In genomic region chr7:192035-192649, GRCh38 we compare ENCODE assay signal across 8 cellular contexts. TPM values are rescaled to one million over a fixed set of nuclear protein-coding genes. Genes with fewer than 3 reads are reported as not detected.
DNase-seq lines count a peak whose midpoint lies in the region; ATAC-seq, FAIRE-seq and TF ChIP-seq lines count a peak whose summit lies in the region.

FAM20C (plus strand) TSS chr7:192571; CDS start chr7:193200, 629 bp downstream.

- peaks cover 6% of the 10 kb centered on the region for H4K20me1 ChIP-seq in HepG2 (ENCODE audit: insufficient read depth, low read length)

- CTCF ChIA-PET in HepG2 (lab: Yijun Ruan, JAX; ENCODE audit: low intra/inter-chr PET ratio, low total read pairs), result no interaction called here

- no CpG with 5 or more reads among the region's 84 CpGs for WGBS in HepG2 (ENCODE audit: low lambda C conversion rate)

- in situ Hi-C loops in Caki2 (cut with HindIII; ENCODE audit: low pct_unique_long_range_greater_than_20kb, low sequenced_read_pairs), result no loop called here
- in situ Hi-C loops in HepG2 (cut with HindIII; ENCODE audit: extremely low pct_ligation_motif_present, low pct_unique_long_range_greater_than_20kb), result no loop called here

- TF ChIP-seq RAD21 in HepG2 (CRISPR knock-in tag; IDR thresholded peaks at IDR 0.05), result peak; percentile 56; the same call in 1 of the 2 replicates

- peak; percentile 89 for DNase-seq in Caki2 (ENCODE audit: low read depth)
- peak; percentile 42 for DNase-seq in NCI-H1105 (lab: John Stamatoyannopoulos, UW)
- peak; percentile 34 to 44 for DNase-seq in activated CD4-positive, alpha-beta T cell treated with anti-CD3 and anti-CD28 coated beads, Interleukin-2, amount 50 U/mL, for 48 hours
- peak; percentile 11 for DNase-seq in effector CD4-positive, alpha-beta T cell
- no peak for DNase-seq in HepG2 (ENCODE audit: low spot score)
- DNase-seq in stimulated activated CD4-positive, alpha-beta T cell treated with anti-CD3 and anti-CD28 coated beads, Interleukin-15, amount 100 ng/mL, for 24 hours, result peak; percentile 68

- peak within 1 kb of the TSS; percentile 76 for H3K9ac ChIP-seq in HepG2 (ENCODE audit: insufficient read depth, low read depth, low read length)

- peak within 1 kb of the TSS; percentile 79 to 91 (median 82) for H3K4me3 ChIP-seq in HepG2 (replicated peaks in 1 of 3; ENCODE audit: insufficient read depth in 1 of 3, low read depth in 2 of 3, low read length in 3 of 3)

- H3K4me2 ChIP-seq in HepG2 (ENCODE audit: low read depth, low read length), result peak within 1 kb of the TSS; percentile 76

- H3K36me3 ChIP-seq in HepG2 (replicated peaks in 1 of 2; ENCODE audit: control insufficient read depth in 1 of 2, insufficient read depth in 2 of 2, low read length in 2 of 2), result peaks cover 4 to 17% of the 10 kb centered on the region in 2 experiments; a peak in 3 of 5 replicates

- no peak for FAIRE-seq in HepG2 (lab: Jason Lieb, UNC)

- no peak for TF ChIP-seq CTCF in HepG2 (CRISPR knock-in tag; IDR thresholded peaks at IDR 0.05)

- no TSS peak for BruUV-seq in HepG2 (replicated peaks; lab: Mats Ljungman, UMichigan)

- peaks cover 22% of the 10 kb centered on the region for H3K79me2 ChIP-seq in HepG2 (ENCODE audit: insufficient read depth, low read length)

- H3K9me3 ChIP-seq in HepG2 (ENCODE audit: low read length), result no peaks in the 10 kb centered on the region

- peak within 1 kb of the TSS; percentile 81 for H3K27ac ChIP-seq in HepG2 (ENCODE audit: extremely low read length, insufficient read depth, low read length)

- peak; percentile 47 for ATAC-seq in HepG2
- no peak for ATAC-seq in HG03196 (IDR thresholded peaks at IDR 0.05; ENCODE audit: unreplicated experiment)
- ATAC-seq in HG02981 (IDR thresholded peaks at IDR 0.05; ENCODE audit: unreplicated experiment), result no peak

- H3K27me3 ChIP-seq in HepG2 (ENCODE audit: control insufficient read depth in 1 of 2, insufficient read depth in 2 of 2, low read length in 2 of 2), result peaks cover 3 to 31% of the 10 kb centered on the region in 2 experiments; a peak in 4 of 5 replicates

- no peak for TF ChIP-seq EP300 in HepG2 (IDR thresholded peaks at IDR 0.05; ENCODE audit: low read depth in 2 of 2, low read length in 2 of 2)
- TF ChIP-seq EP300 in HepG2 (CRISPR knock-in tag; IDR thresholded peaks at IDR 0.05; ENCODE audit: borderline replicate concordance), result no peak

- no peak within 1 kb of the TSS for H2AFZ ChIP-seq in HepG2 (ENCODE audit: low read length)

- peaks cover 28% of the 10 kb centered on the region for H3K4me1 ChIP-seq in HepG2 (ENCODE audit: insufficient read depth, low read length)

- no peak; a peak in 2 of 4 replicates for TF ChIP-seq POLR2A in HepG2 (IDR thresholded peaks at IDR 0.05; ENCODE audit: insufficient read depth in 1 of 2, low read depth in 2 of 2, low read length in 2 of 2)

- POLR2A ChIA-PET in HepG2 (lab: Yijun Ruan, JAX), result interaction anchor here (0.9 to 2.1 kb wide), 4 partner anchors 11 to 42 kb away, joined by 4 to 9 read pairs (median 5); no protein-coding TSS in a partner anchor

- intact Hi-C loops in HepG2 (cut with micrococcal nuclease; ENCODE audit: unreplicated experiment), result no loop called here

TF ChIP-seq in HepG2, 621 proteins besides CTCF, POLR2A, EP300 and RAD21 (continues in another document):
- TF ChIP-seq MIER3 (CRISPR knock-in tag; IDR thresholded peaks at IDR 0.05; ENCODE audit: borderline replicate concordance) (no peak), AGO2 (optimal IDR thresholded peaks at IDR 0.05; ENCODE audit: low read depth, low read length) (peak; percentile 71), POLR2G (IDR thresholded peaks at IDR 0.05; ENCODE audit: low read depth, low read length) (peak; percentile 56; the same call in 1 of the 2 replicates), RERE (CRISPR knock-in tag; IDR thresholded peaks at IDR 0.05; ENCODE audit: low read depth) (no peak), ZNF101 (CRISPR knock-in tag; IDR thresholded peaks at IDR 0.05; ENCODE audit: borderline replicate concordance, low read depth) (no peak), ZNF263 (CRISPR knock-in tag; IDR thresholded peaks at IDR 0.05) (peak; percentile 92), KDM2A (CRISPR knock-in tag; IDR thresholded peaks at IDR 0.05; ENCODE audit: borderline replicate concordance, low read depth) (peak; percentile 29; the same call in 1 of the 2 replicates), HES4 (CRISPR knock-in tag; IDR thresholded peaks at IDR 0.05; ENCODE audit: borderline replicate concordance) (peak; percentile 28; the same call in 1 of the 2 replicates)

RNA-seq across cellular contexts. Expression of gene FAM20C, which starts in this region (rescaled TPM):
- 26.8 and 28.8 TPM in 2 replicates for total RNA-seq in Caki2 (2014; rRNA removed; shearing (Covaris generic); ENCODE audit: low replicate concordance)
- total RNA-seq in HepG2 (2016; rRNA removed; fragmentation: Illumina TruSeq; extraction: Trizol), result 14.5 and 19.9 TPM in 2 replicates
- total RNA-seq in HepG2 (2016; cell fraction: cytosol; rRNA removed; fragmentation: Illumina TruSeq; extraction: Trizol; ENCODE audit: low read depth), result 4.8 and 5.5 TPM in 2 replicates
- total RNA-seq in HepG2 (2016; cell fraction: insoluble cytoplasmic fraction; rRNA removed; fragmentation: Illumina TruSeq; extraction: Trizol), result 12.0 and 18.5 TPM in 2 replicates
- total RNA-seq in HepG2 (2016; cell fraction: membrane; rRNA removed; fragmentation: Illumina TruSeq; extraction: Trizol), result 11.5 and 11.6 TPM in 2 replicates
- total RNA-seq in HepG2 (2016; cell fraction: nucleus; rRNA removed; fragmentation: Illumina TruSeq; extraction: Trizol), result 20.5 and 24.2 TPM in 2 replicates
- 11.9 and 15.3 TPM in 2 replicates for polyA plus RNA-seq in HepG2 (2011; rRNA removed)
- 13.7 and 17.5 TPM in 2 replicates for polyA plus RNA-seq in HepG2 (2011; cell fraction: cytosol; rRNA removed)
- 24.6 and 26.4 TPM in 2 replicates for polyA plus RNA-seq in HepG2 (2011; cell fraction: nucleus; rRNA removed)
- polyA plus RNA-seq in HepG2 (2012), result 15.4 and 23.9 TPM in 2 replicates
- 2.8 and 3.2 TPM in 2 replicates for polyA plus RNA-seq in HepG2 (2016; cell fraction: cytosol; fragmentation: Illumina TruSeq; extraction: Trizol; ENCODE audit: low read depth)
- polyA plus RNA-seq in HepG2 (2016; cell fraction: insoluble cytoplasmic fraction; fragmentation: Illumina TruSeq; extraction: Trizol; ENCODE audit: low read depth), result 18.9 and 20.0 TPM in 2 replicates
- 10.0 and 10.7 TPM in 2 replicates for polyA plus RNA-seq in HepG2 (2016; cell fraction: membrane; fragmentation: Illumina TruSeq; extraction: Trizol; ENCODE audit: low read depth)
- 38.8 and 44.3 TPM in 2 replicates for polyA plus RNA-seq in HepG2 (2016; cell fraction: nucleus; fragmentation: Illumina TruSeq; extraction: Trizol; ENCODE audit: insufficient read depth, low read depth)
- 8.9 and 24.8 TPM in 2 replicates for polyA minus RNA-seq in HepG2 (2011; rRNA and poly(A)+ RNA removed; ENCODE audit: low replicate concordance)
- 13.4 and 22.0 TPM in 2 replicates for polyA minus RNA-seq in HepG2 (2011; cell fraction: cytosol; rRNA and poly(A)+ RNA removed)
- polyA minus RNA-seq in HepG2 (2011; cell fraction: nucleus; rRNA and poly(A)+ RNA removed), result 14.4 and 19.6 TPM in 2 replicates
